In genomic region chr7:29369909-29370488, GRCh38 we compare ENCODE assay signal across 23 cellular contexts.
DNase-seq lines count a peak whose midpoint lies in the region; ATAC-seq, FAIRE-seq and TF ChIP-seq lines count a peak whose summit lies in the region.
"Had no signal": no experiment of that assay in that cellular context is flagged by ENCODE, and none has a peak within 500 bp of the region (broad histone marks: within the 10 kb centered on the region; RNA-seq: fewer than 3 reads in every experiment).

No MANE protein-coding gene starts in this region.

- no peak; the same call in 1 of the 2 replicates for ATAC-seq in WTC11

- TF ChIP-seq CTCF in left ventricle myocardium inferior (IDR thresholded peaks at IDR 0.05; ENCODE audit: borderline replicate concordance) (no peak), WTC11 (IDR thresholded peaks at IDR 0.05) (no peak), fibroblast of the aortic adventitia (IDR thresholded peaks at IDR 0.05; ENCODE audit: insufficient read depth, low read length) (no peak)

- H3K9me3 Mint-ChIP-seq in WTC11 = no peaks in the 10 kb centered on the region
- H3K9me3 Mint-ChIP-seq: immature natural killer cell; T-helper 2 cell treated with Interferon-gamma antibody and Interleukin-4, amounts not matched to agents 5 μg/mL and 100 μg/mL, for 36 hours had no signal

- H3K27ac Mint-ChIP-seq in WTC11 = no peak overlapping the region
- H3K27ac Mint-ChIP-seq: immature natural killer cell; nephron progenitor cell; progenitor cell of endocrine pancreas; T-helper 2 cell treated with Interferon-gamma antibody and Interleukin-4, amounts not matched to agents 5 μg/mL and 100 μg/mL, for 36 hours had no signal

- CTCF ChIA-PET in WTC11 (lab: Charles Lee) = no interaction called here

- H3K4me1 Mint-ChIP-seq in WTC11 = peaks cover 11% of the 10 kb centered on the region
- H3K4me1 Mint-ChIP-seq: immature natural killer cell had no signal

- no peaks in the 10 kb centered on the region for H3K27me3 Mint-ChIP-seq in WTC11 (ENCODE audit: low read depth)
- H3K27me3 Mint-ChIP-seq: progenitor cell of endocrine pancreas had no signal

- peaks cover 35% of the 10 kb centered on the region for H3K4me1 ChIP-seq in left ventricle myocardium inferior
- H3K4me1 ChIP-seq: breast epithelium had no signal

- intact Hi-C loops in left ventricle myocardium inferior (cut with micrococcal nuclease) (no loop called here), cardiac septum (cut with DNase I) (no loop called here), posterior cingulate gyrus (cut with DNase I) (no loop called here)

- H3K4me3 Mint-ChIP-seq in WTC11 = no peak overlapping the region
- H3K4me3 Mint-ChIP-seq: immature natural killer cell; nephron progenitor cell; T-helper 2 cell treated with Interferon-gamma antibody and Interleukin-4, amounts not matched to agents 5 μg/mL and 100 μg/mL, for 36 hours had no signal

- TF ChIP-seq POLR2A in erythroblast (IDR thresholded peaks at IDR 0.05; ENCODE audit: low read length) = no peak

- no peaks in the 10 kb centered on the region for H3K9me3 ChIP-seq in left ventricle myocardium inferior (replicated peaks)
- H3K9me3 ChIP-seq: BLaER1 treated with 17β-estradiol and CSF1 and Interleukin-3, amounts not matched to agents 10 nM and 100 nM; breast epithelium; mucosa of descending colon had no signal

- no peak for DNase-seq in left ventricle myocardium inferior
- DNase-seq in cardiac septum (ENCODE audit: low spot score) = no peak
- no peak for DNase-seq in WTC11 (ENCODE audit: low spot score)
- peak; percentile 53 for DNase-seq in fibroblast of the aortic adventitia (ENCODE audit: low read depth)
- no peak for DNase-seq in urothelium cell line (ENCODE audit: low spot score)
- no peak for DNase-seq in erythroblast (lab: John Stamatoyannopoulos, UW)
- no peak for DNase-seq in activated CD4-positive, alpha-beta T cell treated with anti-CD3 and anti-CD28 coated beads for 4 hours
- DNase-seq in posterior cingulate gyrus = no peak
- DNase-seq: activated CD4-positive, alpha-beta T cell treated with anti-CD3 and anti-CD28 coated beads, Interleukin-2, amount 50 U/mL, for 1 hour; activated CD8-positive, alpha-beta memory T cell treated with anti-CD3 and anti-CD28 coated beads, Interleukin-2, amount 50 U/mL, for 4 hours; activated effector memory CD4-positive, alpha-beta T cell treated with Interleukin-2 at 50 U/mL for 16 hours; H7; immature natural killer cell; NCI-H446 treated with DMSO at 0.1 percent for 48 hours; nephron progenitor cell had no signal

- H3K36me3 Mint-ChIP-seq in WTC11 = no peaks in the 10 kb centered on the region

- H3K4me3 ChIP-seq in left ventricle myocardium inferior = no peak overlapping the region
- H3K4me3 ChIP-seq in fibroblast of the aortic adventitia (ENCODE audit: low read depth, low read length) = no peak overlapping the region
- H3K4me3 ChIP-seq: BLaER1 treated with 17β-estradiol and CSF1 and Interleukin-3, amounts not matched to agents 10 nM and 100 nM; breast epithelium; coronary artery; mucosa of descending colon had no signal

- H3K27ac ChIP-seq in left ventricle myocardium inferior (replicated peaks) = peak overlapping the region; percentile 21
- H3K27ac ChIP-seq: BLaER1 treated with 17β-estradiol and CSF1 and Interleukin-3, amounts not matched to agents 10 nM and 100 nM; breast epithelium; VCaP had no signal

- no peaks in the 10 kb centered on the region for H3K27me3 ChIP-seq in left ventricle myocardium inferior (ENCODE audit: low read depth)
- H3K27me3 ChIP-seq: BLaER1 treated with 17β-estradiol and CSF1 and Interleukin-3, amounts not matched to agents 10 nM and 100 nM; breast epithelium had no signal

- POLR2A ChIA-PET in WTC11 (lab: Charles Lee) = no interaction called here

- H3K36me3 ChIP-seq in left ventricle myocardium inferior = peaks cover 3% of the 10 kb centered on the region
- H3K36me3 ChIP-seq: BLaER1 treated with 17β-estradiol and CSF1 and Interleukin-3, amounts not matched to agents 10 nM and 100 nM; breast epithelium had no signal

- peak; percentile 30 for FAIRE-seq in urothelium cell line (lab: Jason Lieb, UNC)
- FAIRE-seq: endometrium had no signal

TF ChIP-seq in WTC11, 78 proteins besides CTCF, POLR2A, EP300 and RAD21:
- 0 out of 2 replicates have a peak, but pooled peaks have one; percentile 11 for TF ChIP-seq ZNF423 (CRISPR knock-in tag; IDR thresholded peaks at IDR 0.05)
- TF ChIP-seq ZNF671 (CRISPR knock-in tag; IDR thresholded peaks at IDR 0.05) = no peak
